ENCODE assay signal across 15 cellular contexts in genomic region chr13:76820759-76821158, GRCh38.
DNase-seq lines count a peak whose midpoint lies in the region; ATAC-seq and TF ChIP-seq lines count a peak whose summit lies in the region.
"Had no signal": no experiment of that assay in that cellular context is flagged by ENCODE, and none has a peak within 500 bp of the region (broad histone marks: within the 10 kb centered on the region; RNA-seq: fewer than 3 reads in every experiment).

No MANE protein-coding gene starts in this region.

- intact Hi-C loops in uterus (cut with DNase I; ENCODE audit: low total_unique reads): no loop called here

- H3K9me3 ChIP-seq in fibroblast of lung (ENCODE audit: control insufficient read depth, insufficient read depth, low read depth, low read length) (no peaks in the 10 kb centered on the region), uterus (no peaks in the 10 kb centered on the region)
- H3K9me3 ChIP-seq: HAP-1 had no signal

- H3K27me3 ChIP-seq in fibroblast of lung (ENCODE audit: control insufficient read depth, insufficient read depth, low read length) (no peaks in the 10 kb centered on the region), uterus (no peaks in the 10 kb centered on the region)

- H2AFZ ChIP-seq in fibroblast of lung (ENCODE audit: low read length): no peak overlapping the region

- H3K4me3 ChIP-seq in fibroblast of lung (replicated peaks in 1 of 4; ENCODE audit: control extremely low read depth in 1 of 4, insufficient read depth in 1 of 4, low read depth in 3 of 4, low read length in 4 of 4): no peak overlapping the region
- H3K4me3 ChIP-seq in uterus: no peak overlapping the region
- H3K4me3 ChIP-seq: HAP-1 had no signal

- no peaks in the 10 kb centered on the region for H4K20me1 ChIP-seq in fibroblast of lung (ENCODE audit: control insufficient read depth, extremely low read depth, insufficient read depth, low read length)

- H3K4me1 ChIP-seq in fibroblast of lung (ENCODE audit: control insufficient read depth, extremely low read depth, insufficient read depth, low read length) (no peaks in the 10 kb centered on the region), uterus (no peaks in the 10 kb centered on the region)
- H3K4me1 ChIP-seq: HAP-1 had no signal

- H3K4me1 Mint-ChIP-seq in activated CD4-positive, alpha-beta T cell treated with anti-CD3 and anti-CD28 coated beads, Interleukin-2, amount 10 ng/mL, durations not matched to agents 7 days and 5 days: no peaks in the 10 kb centered on the region
- H3K4me1 Mint-ChIP-seq: immature natural killer cell had no signal

- peak; percentile 21 to 44 for TF ChIP-seq CTCF in fibroblast of lung (conservative IDR thresholded peaks at IDR 0.05 in 1 of 2, IDR thresholded peaks at IDR 0.05 in 1 of 2; ENCODE audit: low read depth in 1 of 2, low read length in 2 of 2)
- no peak for TF ChIP-seq CTCF in uterus (IDR thresholded peaks at IDR 0.05)

- H3K4me2 ChIP-seq in fibroblast of lung (ENCODE audit: extremely low read depth, insufficient read depth, low read length): no peak overlapping the region

- peak; percentile 5 for DNase-seq in M059J (ENCODE audit: low read depth)
- peak in 1 of 2 donors; percentile 36 for DNase-seq in fibroblast of lung (ENCODE audit: low read depth in 2 of 2)
- peak; percentile 30 for DNase-seq in medulla oblongata (ENCODE audit: extremely low spot score)
- DNase-seq in uterus: peak; percentile 61 to 69
- DNase-seq in activated CD4-positive, alpha-beta T cell treated with anti-CD3 and anti-CD28 coated beads, Interleukin-2, amount 10 ng/mL, durations not matched to agents 7 days and 5 days: no peak
- DNase-seq: activated CD8-positive, alpha-beta T cell treated with anti-CD3 and anti-CD28 coated beads, Interleukin-2, amount 10 ng/mL, durations not matched to agents 7 days and 5 days; activated gamma-delta T cell; GF-D8; immature natural killer cell; NCI-H2081 treated with DMSO at 0.1 percent for 48 hours; NCI-H774; stimulated activated naive CD4-positive, alpha-beta T cell treated with Interleukin-2 at 50 U/mL for 16 hours had no signal

- POLR2A ChIA-PET in activated CD4-positive, alpha-beta T cell treated with anti-CD3 and anti-CD28 coated beads, Interleukin-2, amount 10 ng/mL, durations not matched to agents 7 days and 5 days (lab: Charles Lee): no interaction called here

- H3K4me3 Mint-ChIP-seq in activated CD4-positive, alpha-beta T cell treated with anti-CD3 and anti-CD28 coated beads, Interleukin-2, amount 10 ng/mL, durations not matched to agents 7 days and 5 days: no peak overlapping the region
- H3K4me3 Mint-ChIP-seq: activated CD8-positive, alpha-beta T cell treated with anti-CD3 and anti-CD28 coated beads, Interleukin-2, amount 10 ng/mL, durations not matched to agents 7 days and 5 days; immature natural killer cell had no signal

- no peak overlapping the region for H3K9ac ChIP-seq in fibroblast of lung (ENCODE audit: insufficient read depth, low read length)

- TF ChIP-seq POLR2A in uterus (IDR thresholded peaks at IDR 0.05): no peak

- H3K27ac ChIP-seq in fibroblast of lung (ENCODE audit: insufficient read depth, low read length) (no peak overlapping the region), uterus (peak overlapping the region; percentile 18 to 26)

- H3K79me2 ChIP-seq in fibroblast of lung (ENCODE audit: control insufficient read depth, insufficient read depth, low read length): no peaks in the 10 kb centered on the region

- H3K27ac Mint-ChIP-seq in activated CD4-positive, alpha-beta T cell treated with anti-CD3 and anti-CD28 coated beads, Interleukin-2, amount 10 ng/mL, durations not matched to agents 7 days and 5 days: no peak overlapping the region
- H3K27ac Mint-ChIP-seq: activated CD8-positive, alpha-beta T cell treated with anti-CD3 and anti-CD28 coated beads, Interleukin-2, amount 10 ng/mL, durations not matched to agents 7 days and 5 days; immature natural killer cell had no signal

- no peaks in the 10 kb centered on the region for H3K36me3 Mint-ChIP-seq in activated CD4-positive, alpha-beta T cell treated with anti-CD3 and anti-CD28 coated beads, Interleukin-2, amount 10 ng/mL, durations not matched to agents 7 days and 5 days (ENCODE audit: low read depth)
- H3K36me3 Mint-ChIP-seq: immature natural killer cell had no signal

- CTCF ChIA-PET in activated CD4-positive, alpha-beta T cell treated with anti-CD3 and anti-CD28 coated beads, Interleukin-2, amount 10 ng/mL, durations not matched to agents 7 days and 5 days (lab: Charles Lee): no interaction called here

- ATAC-seq in GM18520 (IDR thresholded peaks at IDR 0.05; ENCODE audit: unreplicated experiment) (no peak), GM18909 (IDR thresholded peaks at IDR 0.05; ENCODE audit: poor library complexity, unreplicated experiment) (no peak)
- ATAC-seq: activated CD8-positive, alpha-beta T cell treated with anti-CD3 and anti-CD28 coated beads, Interleukin-2, amount 10 ng/mL, durations not matched to agents 7 days and 5 days had no signal

- H3K27me3 Mint-ChIP-seq in activated CD4-positive, alpha-beta T cell treated with anti-CD3 and anti-CD28 coated beads, Interleukin-2, amount 10 ng/mL, durations not matched to agents 7 days and 5 days: peaks cover 9% of the 10 kb centered on the region

- no peaks in the 10 kb centered on the region for H3K9me3 Mint-ChIP-seq in activated CD4-positive, alpha-beta T cell treated with anti-CD3 and anti-CD28 coated beads, Interleukin-2, amount 10 ng/mL, durations not matched to agents 7 days and 5 days

- H3K36me3 ChIP-seq in fibroblast of lung (ENCODE audit: control insufficient read depth, insufficient read depth, low read length): no peaks in the 10 kb centered on the region
- no peaks in the 10 kb centered on the region for H3K36me3 ChIP-seq in uterus
- H3K36me3 ChIP-seq: HAP-1 had no signal

Comparison
In these comparisons a context has a peak if more than half of its experiments do, and no peak if none do; other contexts are left out.
1. CTCF ChIP-seq: peak in fibroblast of lung (2 of 2); none in uterus (0 of 4).